8 cellular contexts compared by ENCODE assay signal in genomic region chr6:123715243-123715863, GRCh38.
DNase-seq lines count a peak whose midpoint lies in the region; ATAC-seq and TF ChIP-seq lines count a peak whose summit lies in the region.

No MANE protein-coding gene starts in this region.

- intact Hi-C loops in Panc1 (cut with micrococcal nuclease; ENCODE audit: unreplicated experiment), result loop anchor here (2.0 kb wide), 2 partner anchors 301 to 323 kb away; no protein-coding TSS in a partner anchor

- TF ChIP-seq CTCF in Panc1 (IDR thresholded peaks at IDR 0.05) (peak; percentile 69), fibroblast of pulmonary artery (IDR thresholded peaks at IDR 0.05; ENCODE audit: low read length, missing control alignments) (peak; percentile 38), retinal pigment epithelial cell (conservative IDR thresholded peaks at IDR 0.05; ENCODE audit: low read depth, low read length) (peak; percentile 45)

- in situ Hi-C loops in Panc1 (cut with HindIII; ENCODE audit: low pct_unique_long_range_greater_than_20kb, low sequenced_read_pairs), result no loop called here

- POLR2A ChIA-PET in Panc1 (lab: Charles Lee), result no interaction called here

- no peaks in the 10 kb centered on the region for H3K4me1 ChIP-seq in Panc1 (ENCODE audit: control insufficient read depth, insufficient read depth, low read length)

- H3K9me3 ChIP-seq in Panc1 (ENCODE audit: control insufficient read depth, insufficient read depth, low read depth, low read length), result no peaks in the 10 kb centered on the region

- no peak overlapping the region for H3K27ac ChIP-seq in Panc1 (ENCODE audit: low read length)

- DNase-seq in A172 (ENCODE audit: low spot score) (peak; percentile 26), Panc1 (ENCODE audit: low read depth, low spot score) (peak; percentile 15), fibroblast of pulmonary artery (ENCODE audit: low read depth) (peak; percentile 25), retinal pigment epithelial cell (ENCODE audit: low read depth) (no peak), occipital lobe (lab: John Stamatoyannopoulos, UW) (no peak)
- no peak for DNase-seq in stimulated activated CD4-positive, alpha-beta T cell treated with anti-CD3 and anti-CD28 coated beads, Interleukin-4, amount 100 ng/mL, for 1 hour

- CTCF ChIA-PET in Panc1 (lab: Charles Lee), result interaction anchor here (0.6 to 1.1 kb wide), 7 partner anchors 17 to 846 kb away, joined by 3 to 9 read pairs (median 3); no protein-coding TSS in a partner anchor

- ATAC-seq in GM18867 (IDR thresholded peaks at IDR 0.05; ENCODE audit: unreplicated experiment) (peak; percentile 80), HG03521 (IDR thresholded peaks at IDR 0.05; ENCODE audit: unreplicated experiment) (peak; percentile 68), Panc1 (no peak)

- H3K4me3 ChIP-seq in Panc1 (ENCODE audit: low read depth in 2 of 2, low read length in 2 of 2), result no peak overlapping the region
- H3K4me3 ChIP-seq in fibroblast of pulmonary artery (replicated peaks; ENCODE audit: low read depth, low read length), result no peak overlapping the region
- no peak overlapping the region for H3K4me3 ChIP-seq in retinal pigment epithelial cell (ENCODE audit: low read length)

- 0 out of 2 replicates have a peak, but pooled peaks cover 2% of the 10 kb centered on the region for H3K27me3 ChIP-seq in Panc1 (ENCODE audit: control insufficient read depth, insufficient read depth, low read length)

- BruUV-seq in Panc1 (replicated peaks; lab: Mats Ljungman, UMichigan), result no TSS peak

- H3K36me3 ChIP-seq in Panc1 (ENCODE audit: control insufficient read depth, insufficient read depth, low read length), result no peaks in the 10 kb centered on the region

Comparison
In these comparisons a context has a peak if more than half of its experiments do, and no peak if none do; other contexts are left out.
1. DNase-seq: peak in A172 (single experiment), Panc1 (single experiment) and fibroblast of pulmonary artery (single experiment); none in retinal pigment epithelial cell (single experiment), stimulated activated CD4-positive, alpha-beta T cell treated with anti-CD3 and anti-CD28 coated beads, Interleukin-4, amount 100 ng/mL, for 1 hour (single experiment) and occipital lobe (single experiment).
2. Peak in every context shown above with its lines, with median percentiles within 50 percentile points of each other: CTCF ChIP-seq.